ENCODE assay signal across 23 cellular contexts in genomic region chr13:23622991-23623390, GRCh38. TPM values are rescaled to one million over a fixed set of nuclear protein-coding genes. Genes with fewer than 3 reads are reported as not detected.
DNase-seq lines count a peak whose midpoint lies in the region; ATAC-seq and TF ChIP-seq lines count a peak whose summit lies in the region.
"Had no signal": no experiment of that assay in that cellular context is flagged by ENCODE, and none has a peak within 500 bp of the region (broad histone marks: within the 10 kb centered on the region; RNA-seq: fewer than 3 reads in every experiment).

No MANE protein-coding gene starts in this region.

- no peaks in the 10 kb centered on the region for H3K9me3 ChIP-seq in right atrium auricular region
- H3K9me3 ChIP-seq: gastroesophageal sphincter, SJCRH30, uterus had no signal

- peak; percentile 42 for ATAC-seq in activated CD8-positive, alpha-beta T cell treated with anti-CD3 and anti-CD28 coated beads for 36 hours
- no peak for ATAC-seq in activated CD8-positive, alpha-beta T cell treated with anti-CD3 and anti-CD28 coated beads, Interleukin-2, amount 10 ng/mL, durations not matched to agents 7 days and 5 days
- peak; percentile 54 for ATAC-seq in GM19023 (IDR thresholded peaks at IDR 0.05; ENCODE audit: unreplicated experiment)
- peak; percentile 64 for ATAC-seq in HG03280 (IDR thresholded peaks at IDR 0.05; ENCODE audit: unreplicated experiment)
- ATAC-seq in memory B cell (ENCODE audit: low read depth): peak; percentile 27
- ATAC-seq: gastroesophageal sphincter had no signal

- POLR2A ChIA-PET in activated CD8-positive, alpha-beta T cell treated with anti-CD3 and anti-CD28 coated beads for 36 hours (lab: Charles Lee): no interaction called here
- POLR2A ChIA-PET in activated CD8-positive, alpha-beta T cell treated with anti-CD3 and anti-CD28 coated beads, Interleukin-2, amount 10 ng/mL, durations not matched to agents 7 days and 5 days (lab: Charles Lee): no interaction called here

- no peaks in the 10 kb centered on the region for H3K9me3 Mint-ChIP-seq in activated CD8-positive, alpha-beta T cell treated with anti-CD3 and anti-CD28 coated beads for 36 hours
- H3K9me3 Mint-ChIP-seq in activated CD8-positive, alpha-beta T cell treated with anti-CD3 and anti-CD28 coated beads, Interleukin-2, amount 10 ng/mL, durations not matched to agents 7 days and 5 days (ENCODE audit: insufficient read depth): no peaks in the 10 kb centered on the region
- H3K9me3 Mint-ChIP-seq in memory B cell (no peaks in the 10 kb centered on the region), CD14-positive monocyte (peaks cover 0 to 9% (median 2%) of the 10 kb centered on the region in 7 donors)
- H3K9me3 Mint-ChIP-seq: T-helper 1 cell treated with Interleukin-12 subunit alpha and Interleukin-12 subunit beta and Interleukin-4 antibody, amounts not matched to agents 30 μg/mL and 1 μg/mL, for 36 hours had no signal

- no peaks in the 10 kb centered on the region for H3K27me3 ChIP-seq in right atrium auricular region
- H3K27me3 ChIP-seq: gastroesophageal sphincter, SJCRH30, uterus had no signal

- no peak for TF ChIP-seq CTCF in activated CD8-positive, alpha-beta T cell treated with anti-CD3 and anti-CD28 coated beads for 36 hours (IDR thresholded peaks at IDR 0.05)
- no peak for TF ChIP-seq CTCF in right atrium auricular region (IDR thresholded peaks at IDR 0.05)
- no peak for TF ChIP-seq CTCF in CD14-positive monocyte (IDR thresholded peaks at IDR 0.05)

- peak overlapping the region in 1 of 2 donors; percentile 85 for H3K27ac ChIP-seq in right atrium auricular region
- H3K27ac ChIP-seq: gastroesophageal sphincter, SJCRH30, uterus had no signal

- no peak overlapping the region for H3K4me3 ChIP-seq in right atrium auricular region
- H3K4me3 ChIP-seq: gastroesophageal sphincter, SJCRH30, uterus had no signal

- no peak for DNase-seq in activated CD8-positive, alpha-beta T cell treated with anti-CD3 and anti-CD28 coated beads for 36 hours
- DNase-seq in activated CD8-positive, alpha-beta T cell treated with anti-CD3 and anti-CD28 coated beads, Interleukin-2, amount 10 ng/mL, durations not matched to agents 7 days and 5 days: no peak
- DNase-seq in memory B cell (ENCODE audit: low spot score in 2 of 2): no peak
- no peak for DNase-seq in GF-D8 (lab: John Stamatoyannopoulos, UW)
- no peak for DNase-seq in right atrium auricular region (ENCODE audit: low spot score)
- DNase-seq in CD14-positive monocyte (ENCODE audit: low spot score): no peak
- DNase-seq: activated CD4-positive, alpha-beta T cell treated with anti-CD3 and anti-CD28 coated beads, Interleukin-2, amount 50 U/mL, for 1 hour; activated CD8-positive, alpha-beta memory T cell treated with anti-CD3 and anti-CD28 coated beads, Interleukin-2, amount 50 U/mL, for 48 hours; activated gamma-delta T cell; DND-41; effector CD8-positive, alpha-beta T cell; GOT3; hypothalamus; NCI-H2029; NCI-H446; posterior cingulate gyrus; SJCRH30; uterus had no signal

- no peak overlapping the region for H3K27ac Mint-ChIP-seq in activated CD8-positive, alpha-beta T cell treated with anti-CD3 and anti-CD28 coated beads for 36 hours
- H3K27ac Mint-ChIP-seq in activated CD8-positive, alpha-beta T cell treated with anti-CD3 and anti-CD28 coated beads, Interleukin-2, amount 10 ng/mL, durations not matched to agents 7 days and 5 days: no peak overlapping the region
- H3K27ac Mint-ChIP-seq in memory B cell: no peak overlapping the region
- no peak overlapping the region for H3K27ac Mint-ChIP-seq in CD14-positive monocyte
- H3K27ac Mint-ChIP-seq: brain; T-helper 1 cell treated with Interleukin-12 subunit alpha and Interleukin-12 subunit beta and Interleukin-4 antibody, amounts not matched to agents 30 μg/mL and 1 μg/mL, for 36 hours had no signal

- H3K4me3 Mint-ChIP-seq in activated CD8-positive, alpha-beta T cell treated with anti-CD3 and anti-CD28 coated beads for 36 hours: no peak overlapping the region
- no peak overlapping the region for H3K4me3 Mint-ChIP-seq in activated CD8-positive, alpha-beta T cell treated with anti-CD3 and anti-CD28 coated beads, Interleukin-2, amount 10 ng/mL, durations not matched to agents 7 days and 5 days
- no peak overlapping the region for H3K4me3 Mint-ChIP-seq in memory B cell
- H3K4me3 Mint-ChIP-seq in CD14-positive monocyte: no peak overlapping the region
- H3K4me3 Mint-ChIP-seq: brain; T-helper 1 cell treated with Interleukin-12 subunit alpha and Interleukin-12 subunit beta and Interleukin-4 antibody, amounts not matched to agents 30 μg/mL and 1 μg/mL, for 36 hours had no signal

- H3K36me3 Mint-ChIP-seq in activated CD8-positive, alpha-beta T cell treated with anti-CD3 and anti-CD28 coated beads for 36 hours (ENCODE audit: low read depth): no peaks in the 10 kb centered on the region
- H3K36me3 Mint-ChIP-seq in activated CD8-positive, alpha-beta T cell treated with anti-CD3 and anti-CD28 coated beads, Interleukin-2, amount 10 ng/mL, durations not matched to agents 7 days and 5 days (ENCODE audit: low read depth): no peaks in the 10 kb centered on the region
- H3K36me3 Mint-ChIP-seq in memory B cell (no peaks in the 10 kb centered on the region), CD14-positive monocyte (no peaks in the 10 kb centered on the region)

- intact Hi-C loops in activated CD8-positive, alpha-beta T cell treated with anti-CD3 and anti-CD28 coated beads for 36 hours (cut with micrococcal nuclease): no loop called here
- intact Hi-C loops in CD14-positive monocyte (cut with micrococcal nuclease): no loop called here

- CTCF ChIA-PET in activated CD8-positive, alpha-beta T cell treated with anti-CD3 and anti-CD28 coated beads for 36 hours (lab: Charles Lee): no interaction called here
- CTCF ChIA-PET in activated CD8-positive, alpha-beta T cell treated with anti-CD3 and anti-CD28 coated beads, Interleukin-2, amount 10 ng/mL, durations not matched to agents 7 days and 5 days (lab: Charles Lee): no interaction called here

- H3K4me1 ChIP-seq in right atrium auricular region: peaks cover 0 to 27% of the 10 kb centered on the region in 2 donors
- H3K4me1 ChIP-seq: uterus had no signal

- no peaks in the 10 kb centered on the region for H3K27me3 Mint-ChIP-seq in activated CD8-positive, alpha-beta T cell treated with anti-CD3 and anti-CD28 coated beads for 36 hours
- H3K27me3 Mint-ChIP-seq in activated CD8-positive, alpha-beta T cell treated with anti-CD3 and anti-CD28 coated beads, Interleukin-2, amount 10 ng/mL, durations not matched to agents 7 days and 5 days (ENCODE audit: low read depth): peaks cover 9% of the 10 kb centered on the region
- H3K27me3 Mint-ChIP-seq in memory B cell (peaks cover 6% of the 10 kb centered on the region), CD14-positive monocyte (ENCODE audit: low read depth in 3 of 3) (peaks cover 0 to 6% (median 0%) of the 10 kb centered on the region in 3 donors)
- H3K27me3 Mint-ChIP-seq: brain had no signal

- peaks cover 8% of the 10 kb centered on the region for H3K36me3 ChIP-seq in right atrium auricular region
- H3K36me3 ChIP-seq: gastroesophageal sphincter, SJCRH30, uterus had no signal

- no peaks in the 10 kb centered on the region for H3K4me1 Mint-ChIP-seq in activated CD8-positive, alpha-beta T cell treated with anti-CD3 and anti-CD28 coated beads for 36 hours (ENCODE audit: low read depth)
- no peaks in the 10 kb centered on the region for H3K4me1 Mint-ChIP-seq in activated CD8-positive, alpha-beta T cell treated with anti-CD3 and anti-CD28 coated beads, Interleukin-2, amount 10 ng/mL, durations not matched to agents 7 days and 5 days (ENCODE audit: low read depth)
- no peaks in the 10 kb centered on the region for H3K4me1 Mint-ChIP-seq in memory B cell
- no peaks in the 10 kb centered on the region for H3K4me1 Mint-ChIP-seq in CD14-positive monocyte

RNA-seq across cellular contexts. Expression of gene TNFRSF19, which starts 52.8 kb away (rescaled TPM):
- not detected for total RNA-seq in activated CD8-positive, alpha-beta T cell treated with anti-CD3 and anti-CD28 coated beads for 36 hours
- total RNA-seq in activated CD8-positive, alpha-beta T cell treated with anti-CD3 and anti-CD28 coated beads, Interleukin-2, amount 10 ng/mL, durations not matched to agents 7 days and 5 days: under 1 TPM in 1 of 2 experiments, not detected in 1; 0.11 TPM
- 10 to 100 TPM; 32.2 to 38.5 TPM for total RNA-seq in right atrium auricular region
- polyA plus RNA-seq in CD14-positive monocyte: under 1 TPM in 1 of 2 donors, not detected in 1; 0.11 TPM

Comparison
In these comparisons a context has a peak if more than half of its experiments do, and no peak if none do; other contexts are left out.
1. RNA of gene TNFRSF19, which starts 52.8 kb away (total RNA-seq): 32.2 to 38.5 TPM in right atrium auricular region; 0.11 TPM in activated CD8-positive, alpha-beta T cell treated with anti-CD3 and anti-CD28 coated beads, Interleukin-2, amount 10 ng/mL, durations not matched to agents 7 days and 5 days and not detected in activated CD8-positive, alpha-beta T cell treated with anti-CD3 and anti-CD28 coated beads for 36 hours; every median in the first group is over 10 times any median in the second.